29 cellular contexts compared by ENCODE assay signal in the genomic region with DNA sequence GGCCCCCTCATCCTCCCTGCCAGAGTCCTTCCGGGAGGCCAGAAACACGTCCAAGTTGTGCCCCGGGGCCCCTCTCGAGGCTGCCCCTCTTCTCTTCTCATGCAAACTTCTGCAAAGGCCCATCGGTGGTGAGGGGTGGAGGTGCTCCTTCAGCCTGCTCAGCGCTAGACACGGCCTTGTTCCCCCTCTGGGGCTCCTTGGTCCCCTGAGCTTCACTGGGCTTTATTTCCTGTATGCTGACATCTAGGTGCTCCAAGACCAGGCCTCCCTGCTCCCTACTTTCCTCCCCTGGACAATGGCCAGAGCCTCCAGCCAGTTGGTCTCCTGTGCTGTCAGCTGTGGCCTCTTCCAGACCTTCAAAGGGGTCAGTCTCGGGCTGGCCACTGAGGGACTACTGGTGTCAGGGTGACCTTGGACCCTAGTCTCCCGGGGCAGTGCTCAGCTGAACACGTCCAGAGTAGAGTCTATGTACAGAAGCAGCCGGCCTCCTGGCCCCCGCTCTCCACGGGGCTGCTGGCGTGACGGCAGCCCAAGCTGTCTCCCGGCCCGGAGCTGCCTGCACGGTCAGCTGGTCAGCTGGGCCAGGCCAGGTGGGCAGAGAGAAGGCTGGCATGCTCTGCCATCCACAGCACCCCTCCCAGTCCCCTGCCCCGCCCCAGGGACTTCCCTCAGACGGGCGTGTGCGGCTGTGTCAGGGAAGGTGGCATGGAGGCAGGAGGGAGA. TPM values are rescaled to one million over a fixed set of nuclear protein-coding genes. Genes with fewer than 3 reads are reported as not detected.
A peak's percentile ranks its signal among the peaks of the same experiment; 100 is the strongest.
DNase-seq lines count a peak whose midpoint lies in the region; ATAC-seq, FAIRE-seq and TF ChIP-seq lines count a peak whose summit lies in the region.
"Had no signal": no experiment of that assay in that cellular context is flagged by ENCODE, and none has a peak within 500 bp of the region (broad histone marks: within the 10 kb centered on the region; RNA-seq: fewer than 3 reads in every experiment).

No MANE protein-coding gene starts in this region.

- no peak for TF ChIP-seq EP300 in GM12878 (IDR thresholded peaks at IDR 0.05; ENCODE audit: borderline replicate concordance in 1 of 2, control insufficient read depth in 1 of 2, low read depth in 2 of 2, low read length in 2 of 2)

- H2BK5ac ChIP-seq in trophoblast cell (ENCODE audit: low read depth, low read length, poor library complexity): no peak overlapping the region

- WGBS in GM12878 (ENCODE audit: insufficient coverage, insufficient replicate concordance, low lambda C conversion rate, missing lambda C conversion rate): 14% methylated on average over 22 of the region's 22 CpGs
- 43% methylated on average over 22 of the region's 22 CpGs for WGBS in liver
- WGBS in small intestine, 3 donors: 30 to 55% (median 52%) methylated on average over 22 of the region's 22 CpGs
- no CpG with 5 or more reads among the region's 22 CpGs for WGBS in trophoblast cell (ENCODE audit: extremely low coverage, insufficient coverage, insufficient read length)

- no peaks in the 10 kb centered on the region for H3K9me3 Mint-ChIP-seq in CD4-positive, alpha-beta memory T cell
- H3K9me3 Mint-ChIP-seq: activated CD4-positive, alpha-beta T cell treated with anti-CD3 and anti-CD28 coated beads, Interleukin-2, amount 10 ng/mL, durations not matched to agents 24 days and 14 days; activated T-helper 17 cell treated with anti-CD3 and anti-CD28 coated beads, Interleukin-2, amount 50 U/mL, for 72 hours; naive B cell had no signal

- TF ChIP-seq CTCF in right atrium auricular region (IDR thresholded peaks at IDR 0.05) (no peak), GM12878 (IDR thresholded peaks at IDR 0.05 in 2 of 3, conservative IDR thresholded peaks at IDR 0.05 in 1 of 3; ENCODE audit: control insufficient read depth in 2 of 3, extremely low read depth in 1 of 3, insufficient read depth in 1 of 3, low read depth in 3 of 3, low read length in 3 of 3) (no peak), liver (IDR thresholded peaks at IDR 0.05; ENCODE audit: low read depth, low read length, missing input control) (no peak)

- peaks cover 0 to 7% of the 10 kb centered on the region in 2 donors for H3K27me3 Mint-ChIP-seq in CD4-positive, alpha-beta memory T cell
- H3K27me3 Mint-ChIP-seq: activated T-helper 17 cell treated with anti-CD3 and anti-CD28 coated beads, Interleukin-2, amount 50 U/mL, for 72 hours had no signal

- POLR2A ChIA-PET in GM12878 (lab: Charles Lee): interaction anchor here (0.6 kb wide), 1 partner anchor 442 kb away, joined by 3 read pairs; no protein-coding TSS in a partner anchor
- POLR2A ChIA-PET in CD4-positive, alpha-beta memory T cell (lab: Charles Lee; ENCODE audit: partially characterized antibody): no interaction called here

- peaks cover 0 to 2% (median 0%) of the 10 kb centered on the region in 4 donors for H3K4me1 Mint-ChIP-seq in CD4-positive, alpha-beta memory T cell
- H3K4me1 Mint-ChIP-seq: activated CD4-positive, alpha-beta T cell treated with anti-CD3 and anti-CD28 coated beads, Interleukin-2, amount 10 ng/mL, durations not matched to agents 24 days and 14 days; activated T-helper 17 cell treated with anti-CD3 and anti-CD28 coated beads, Interleukin-2, amount 50 U/mL, for 72 hours had no signal

- peaks cover 0 to 1% of the 10 kb centered on the region in 2 donors for H3K36me3 Mint-ChIP-seq in CD4-positive, alpha-beta memory T cell
- H3K36me3 Mint-ChIP-seq: activated naive CD8-positive, alpha-beta T cell; naive B cell had no signal

- no peak overlapping the region for H3K9ac ChIP-seq in GM12878 (ENCODE audit: control insufficient read depth, insufficient read depth, low read length)
- no peak overlapping the region for H3K9ac ChIP-seq in liver (ENCODE audit: low read depth in 1 of 2, low read length in 2 of 2)
- H3K9ac ChIP-seq in trophoblast cell (ENCODE audit: low read length): no peak overlapping the region

- no peak overlapping the region for H3K4ac ChIP-seq in trophoblast cell (ENCODE audit: low read depth, low read length)

- H3K4me1 ChIP-seq in right atrium auricular region (peaks cover 0 to 14% of the 10 kb centered on the region in 2 donors), GM12878 (ENCODE audit: control insufficient read depth, insufficient read depth, low read length) (no peaks in the 10 kb centered on the region), liver (ENCODE audit: control insufficient read depth in 4 of 4, insufficient read depth in 4 of 4, low read length in 3 of 4) (peaks cover 3 to 17% (median 8%) of the 10 kb centered on the region in 4 donors), small intestine (ENCODE audit: control insufficient read depth in 2 of 2, insufficient read depth in 1 of 2, low read depth in 1 of 2, low read length in 1 of 2) (no peaks in the 10 kb centered on the region), trophoblast cell (ENCODE audit: control insufficient read depth in 1 of 2, insufficient read depth in 2 of 2, low read length in 2 of 2) (no peaks in the 10 kb centered on the region)
- no peaks in the 10 kb centered on the region for H3K4me1 ChIP-seq in CD4-positive, alpha-beta memory T cell (ENCODE audit: insufficient read depth, low read length)
- H3K4me1 ChIP-seq: pancreas had no signal

- TF ChIP-seq RAD21 in GM12878 (IDR thresholded peaks at IDR 0.05; ENCODE audit: insufficient read depth, low read depth, low read length) (no peak), liver (IDR thresholded peaks at IDR 0.05) (no peak)

- H4K8ac ChIP-seq in trophoblast cell (ENCODE audit: low read depth, low read length): no peak overlapping the region

- no peak overlapping the region for H3K4me2 ChIP-seq in GM12878 (ENCODE audit: control insufficient read depth, insufficient read depth)
- H3K4me2 ChIP-seq in trophoblast cell (ENCODE audit: low read length): no peak overlapping the region

- intact Hi-C loops in Right ventricle myocardium superior (cut with DNase I) (no loop called here), GM12878 (cut with micrococcal nuclease; ENCODE audit: unreplicated experiment) (no loop called here)
- intact Hi-C loops in CD4-positive, alpha-beta memory T cell (cut with micrococcal nuclease): no loop called here

- TF ChIP-seq POLR2A in GM12878 (IDR thresholded peaks at IDR 0.05; ENCODE audit: low read depth, low read length): no peak

- H2AK5ac ChIP-seq in trophoblast cell (ENCODE audit: low read length): no peak overlapping the region

- no peak overlapping the region for H3K18ac ChIP-seq in trophoblast cell (ENCODE audit: low read length)

- H4K12ac ChIP-seq in trophoblast cell (ENCODE audit: low read depth, low read length): no peak overlapping the region

- no peak overlapping the region for H3K14ac ChIP-seq in trophoblast cell (ENCODE audit: low read length)

- H2BK12ac ChIP-seq in trophoblast cell (ENCODE audit: low read length): no peak overlapping the region

- no peak overlapping the region for H3K23ac ChIP-seq in trophoblast cell (ENCODE audit: low read length)

- in situ Hi-C loops in GM12878 (cut with MboI): no loop called here

- BruUV-seq in GM12878 (replicated peaks; lab: Mats Ljungman, UMichigan): no TSS peak

- no peak overlapping the region for H4K91ac ChIP-seq in trophoblast cell (ENCODE audit: low read depth, low read length)

- no peak overlapping the region for H3K4me3 Mint-ChIP-seq in CD4-positive, alpha-beta memory T cell
- H3K4me3 Mint-ChIP-seq: activated CD4-positive, alpha-beta T cell treated with anti-CD3 and anti-CD28 coated beads, Interleukin-2, amount 10 ng/mL, durations not matched to agents 24 days and 14 days; activated naive CD8-positive, alpha-beta T cell; activated T-helper 17 cell treated with anti-CD3 and anti-CD28 coated beads, Interleukin-2, amount 50 U/mL, for 72 hours had no signal

- H3K27ac Mint-ChIP-seq in CD4-positive, alpha-beta memory T cell: no peak overlapping the region
- H3K27ac Mint-ChIP-seq: activated CD4-positive, alpha-beta T cell treated with anti-CD3 and anti-CD28 coated beads, Interleukin-2, amount 10 ng/mL, durations not matched to agents 24 days and 14 days; activated naive CD8-positive, alpha-beta T cell; activated T-helper 17 cell treated with anti-CD3 and anti-CD28 coated beads, Interleukin-2, amount 50 U/mL, for 72 hours had no signal

- H2AFZ ChIP-seq in GM12878 (ENCODE audit: control insufficient read depth, low read depth, low read length): no peak overlapping the region
- H2AFZ ChIP-seq in trophoblast cell (ENCODE audit: insufficient read depth, low read length, poor library complexity): no peak overlapping the region

- H3K4me3 ChIP-seq in right atrium auricular region (no peak overlapping the region), GM12878 (no peak overlapping the region), liver (ENCODE audit: low read depth in 1 of 3, low read length in 3 of 3) (no peak overlapping the region), small intestine (ENCODE audit: low read depth in 1 of 2, low read length in 2 of 2) (no peak overlapping the region), trophoblast cell (ENCODE audit: low read depth, low read length) (no peak overlapping the region)
- H3K4me3 ChIP-seq in CD4-positive, alpha-beta memory T cell (ENCODE audit: low read length in 2 of 2): no peak overlapping the region
- H3K4me3 ChIP-seq: pancreas, thoracic aorta had no signal

- H3K27ac ChIP-seq in right atrium auricular region (no peak overlapping the region), GM12878 (ENCODE audit: control insufficient read depth, insufficient read depth) (no peak overlapping the region), liver (ENCODE audit: low read depth in 1 of 2, low read length in 2 of 2) (no peak overlapping the region), small intestine (ENCODE audit: low read depth in 1 of 2, low read length in 1 of 2) (no peak overlapping the region), trophoblast cell (ENCODE audit: low read depth, low read length) (no peak overlapping the region)
- H3K27ac ChIP-seq in CD4-positive, alpha-beta memory T cell (ENCODE audit: low read depth, low read length): no peak overlapping the region
- H3K27ac ChIP-seq: C4-2B, pancreas, thoracic aorta, VCaP had no signal

- H3K36me3 ChIP-seq in right atrium auricular region: peaks cover 5% of the 10 kb centered on the region
- no peaks in the 10 kb centered on the region; a peak in 1 of 4 replicates for H3K36me3 ChIP-seq in GM12878 (ENCODE audit: control insufficient read depth in 2 of 2, insufficient read depth in 2 of 2, low read length in 1 of 2)
- peaks cover 0 to 3% (median 1%) of the 10 kb centered on the region in 4 donors for H3K36me3 ChIP-seq in liver (ENCODE audit: control insufficient read depth in 4 of 4, insufficient read depth in 3 of 4, low read depth in 1 of 4, low read length in 3 of 4)
- peaks cover 0 to 3% of the 10 kb centered on the region in 2 donors for H3K36me3 ChIP-seq in small intestine (ENCODE audit: control insufficient read depth in 2 of 2, insufficient read depth in 2 of 2, low read length in 2 of 2)
- peaks cover 8 to 9% of the 10 kb centered on the region in 2 experiments for H3K36me3 ChIP-seq in trophoblast cell (ENCODE audit: control insufficient read depth in 1 of 2, insufficient read depth in 2 of 2, low read length in 2 of 2)
- no peaks in the 10 kb centered on the region for H3K36me3 ChIP-seq in CD4-positive, alpha-beta memory T cell (ENCODE audit: insufficient read depth, low read length)
- H3K36me3 ChIP-seq: pancreas, thoracic aorta had no signal

- no peaks in the 10 kb centered on the region for H3K79me2 ChIP-seq in GM12878 (ENCODE audit: control insufficient read depth, insufficient read depth, low read length)
- no peaks in the 10 kb centered on the region for H3K79me2 ChIP-seq in trophoblast cell (ENCODE audit: control insufficient read depth, insufficient read depth, low read length, poor library complexity)

- FAIRE-seq in GM12878 (lab: Jason Lieb, UNC): no peak
- no peak for FAIRE-seq in small intestine (lab: Jason Lieb, UNC)
- FAIRE-seq: astrocyte, pancreas had no signal

- CTCF ChIA-PET in GM12878 (lab: Yijun Ruan, JAX): no interaction called here
- CTCF ChIA-PET in CD4-positive, alpha-beta memory T cell (lab: Charles Lee; ENCODE audit: partially characterized antibody): no interaction called here

- peak; percentile 28 for ATAC-seq in Right ventricle myocardium superior (ENCODE audit: poor library complexity)
- peak; percentile 9; the same call in 1 of the 3 replicates for ATAC-seq in GM12878
- ATAC-seq: activated T-helper 17 cell treated with anti-CD3 and anti-CD28 coated beads, Interleukin-2, amount 50 U/mL, for 72 hours; pancreas; sciatic nerve; stimulated activated naive CD8-positive, alpha-beta T cell treated with anti-CD3 and anti-CD28 coated beads, Interleukin-15, Interleukin-2, amounts not matched to agents 100 U/mL and 50 U/mL, for 24 hours had no signal

- RAD21 ChIA-PET in GM12878 (lab: Charles Lee; ENCODE audit: unreplicated experiment): no interaction called here

- no peaks in the 10 kb centered on the region for H4K20me1 ChIP-seq in GM12878 (ENCODE audit: control insufficient read depth, insufficient read depth)

- DNase-seq in Right ventricle myocardium superior: peak; percentile 57
- DNase-seq in right atrium auricular region (ENCODE audit: low spot score): no peak
- no peak for DNase-seq in GM12878 (ENCODE audit: low read depth, low spot score)
- DNase-seq in small intestine: peak; percentile 21
- no peak for DNase-seq in trophoblast cell
- DNase-seq in CD4-positive, alpha-beta memory T cell: no peak
- no peak for DNase-seq in ecto neural progenitor cell (ENCODE audit: low spot score)
- DNase-seq: activated CD4-positive, alpha-beta T cell treated with anti-CD3 and anti-CD28 coated beads, Interleukin-2, amount 10 ng/mL, durations not matched to agents 24 days and 14 days; central memory CD4-positive, alpha-beta T cell; EL; glutamatergic neuron; mesenchymal stem cell; MV-4-11; naive B cell; NCI-H187 treated with DMSO at 0.1 percent for 48 hours; NCI-H526; pancreas; stimulated activated naive CD8-positive, alpha-beta T cell treated with anti-CD3 and anti-CD28 coated beads, Interleukin-15, Interleukin-2, amounts not matched to agents 100 U/mL and 50 U/mL, for 24 hours had no signal

- H3K9me3 ChIP-seq in right atrium auricular region (no peaks in the 10 kb centered on the region), GM12878 (replicated peaks; ENCODE audit: control insufficient read depth, insufficient read depth, low read length) (no peaks in the 10 kb centered on the region), liver (ENCODE audit: control insufficient read depth in 4 of 4, low read length in 3 of 4) (no peaks in the 10 kb centered on the region), small intestine (ENCODE audit: control insufficient read depth, low read depth) (no peaks in the 10 kb centered on the region), trophoblast cell (ENCODE audit: insufficient read depth, low read depth, low read length) (peaks cover 5% of the 10 kb centered on the region)
- no peaks in the 10 kb centered on the region for H3K9me3 ChIP-seq in CD4-positive, alpha-beta memory T cell (ENCODE audit: control insufficient read depth in 1 of 2, low read length in 2 of 2)
- H3K9me3 ChIP-seq: pancreas, thoracic aorta had no signal

- H3K27me3 ChIP-seq in right atrium auricular region: peaks cover 9 to 16% of the 10 kb centered on the region in 2 donors
- H3K27me3 ChIP-seq in GM12878 (replicated peaks in 1 of 2; ENCODE audit: control insufficient read depth in 2 of 2, insufficient read depth in 2 of 2, low read length in 1 of 2): peaks cover 4 to 9% of the 10 kb centered on the region in 2 experiments; a peak in 3 of 4 replicates
- H3K27me3 ChIP-seq in liver (ENCODE audit: control insufficient read depth in 4 of 4, insufficient read depth in 4 of 4, low read length in 3 of 4): peaks cover 0 to 5% (median under 1%) of the 10 kb centered on the region in 4 donors
- H3K27me3 ChIP-seq in small intestine (ENCODE audit: control insufficient read depth in 2 of 2, insufficient read depth in 2 of 2, low read length in 2 of 2): peaks cover 13 to 15% of the 10 kb centered on the region in 2 donors
- H3K27me3 ChIP-seq in trophoblast cell (ENCODE audit: insufficient read depth, low read length): peaks cover 36% of the 10 kb centered on the region
- peaks cover 3% of the 10 kb centered on the region for H3K27me3 ChIP-seq in CD4-positive, alpha-beta memory T cell (ENCODE audit: insufficient read depth, low read length)
- H3K27me3 ChIP-seq: pancreas had no signal

- H3K79me1 ChIP-seq in trophoblast cell (ENCODE audit: low read length): no peaks in the 10 kb centered on the region

- SMC1A ChIA-PET in GM12878 (lab: Charles Lee; ENCODE audit: uncharacterized antibody, unreplicated experiment): no interaction called here

- H2BK120ac ChIP-seq in trophoblast cell (ENCODE audit: insufficient read depth, low read length, poor library complexity): no peak overlapping the region

RNA-seq across cellular contexts. Expression of a gene that starts 1.7 kb away (rescaled TPM):
- not detected for total RNA-seq in Right ventricle myocardium superior
- total RNA-seq in right atrium auricular region: not detected
- not detected in 2 replicates for total RNA-seq in GM12878 (2013; cell fraction: nucleolus; rRNA removed)
- total RNA-seq in GM12878 (2014; rRNA removed): not detected in 2 replicates
- total RNA-seq in GM12878 (2014; rRNA removed; fragmentation: Illumina TruSeq; extraction: Trizol): not detected in 2 replicates
- total RNA-seq in GM12878 (2021): not detected in 2 replicates
- polyA plus RNA-seq in GM12878 (2011; ENCODE audit: low read depth): not detected
- polyA plus RNA-seq in GM12878 (2011; rRNA removed): not detected in 2 replicates
- polyA plus RNA-seq in GM12878 (2011; cell fraction: cytosol; rRNA removed): not detected in 2 replicates
- not detected in 2 replicates for polyA plus RNA-seq in GM12878 (2011; cell fraction: nucleus; rRNA removed)
- polyA plus RNA-seq in GM12878 (2012): not detected in 2 replicates
- not detected in 2 replicates for polyA plus RNA-seq in GM12878 (2014; fragmentation: Illumina TruSeq; extraction: Trizol)
- polyA plus RNA-seq in GM12878 (2014; fragmentation: Nextera tagmentation; extraction: Ambion mirVana): not detected
- polyA plus RNA-seq in GM12878 (2014; rRNA removed): not detected in 2 replicates
- not detected for polyA plus RNA-seq in GM12878 (2016; fragmentation: Nextera tagmentation; extraction: Ambion mirVana)
- polyA minus RNA-seq in GM12878 (2011; rRNA and poly(A)+ RNA removed): not detected in 2 replicates
- not detected in 2 replicates for polyA minus RNA-seq in GM12878 (2011; cell fraction: cytosol; rRNA and poly(A)+ RNA removed)
- polyA minus RNA-seq in GM12878 (2011; cell fraction: nucleus; rRNA and poly(A)+ RNA removed): not detected in 2 replicates
- total RNA-seq in liver: not detected
- polyA plus RNA-seq in liver: not detected
- polyA plus RNA-seq in small intestine: not detected
- 0.04 TPM in 2 replicates for polyA plus RNA-seq in trophoblast cell (2013)
- not detected for total RNA-seq in CD4-positive, alpha-beta memory T cell
- not detected for polyA plus RNA-seq in CD4-positive, alpha-beta memory T cell
- total RNA-seq: activated CD4-positive, alpha-beta T cell treated with anti-CD3 and anti-CD28 coated beads, Interleukin-2, amount 10 ng/mL, durations not matched to agents 24 days and 14 days; activated T-helper 17 cell treated with anti-CD3 and anti-CD28 coated beads, Interleukin-2, amount 50 U/mL, for 72 hours; HT-29; kidney epithelial cell; sciatic nerve; T-helper 2 cell treated with Interferon-gamma antibody and Interleukin-4, amounts not matched to agents 100 ng/mL and 5 ng/mL, for 36 hours had no signal

RNA-seq across cellular contexts. Expression of a gene that starts 8.3 kb away (rescaled TPM):
- total RNA-seq in Right ventricle myocardium superior (0.38 TPM), right atrium auricular region (under 1 TPM; 0.43 to 0.74 TPM), GM12878 (2014; rRNA removed) (1.1 and 1.5 TPM in 2 replicates), GM12878 (2014; rRNA removed; fragmentation: Illumina TruSeq; extraction: Trizol) (0.13 and 0.18 TPM in 2 replicates), GM12878 (2021) (0.67 and 0.72 TPM in 2 replicates), liver (1 to 10 TPM in 1 of 2 donors, under 1 TPM in 1; 0.25 to 7.0 TPM)
- 8.6 and 10.5 TPM in 2 replicates for total RNA-seq in GM12878 (2013; cell fraction: nucleolus; rRNA removed)
- polyA plus RNA-seq in GM12878 (2011; ENCODE audit: low read depth): 0.54 TPM
- polyA plus RNA-seq in GM12878 (2011; rRNA removed) (0.35 and 0.57 TPM in 2 replicates), GM12878 (2014; fragmentation: Illumina TruSeq; extraction: Trizol) (0.07 TPM in 1 of 2 replicates, not detected in the other), GM12878 (2014; fragmentation: Nextera tagmentation; extraction: Ambion mirVana) (not detected), GM12878 (2014; rRNA removed) (0.97 and 1.1 TPM in 2 replicates), GM12878 (2016; fragmentation: Nextera tagmentation; extraction: Ambion mirVana) (under 1 TPM in 1 of 2 experiments, not detected in 1; 0.52 TPM), liver (under 1 TPM in 1 of 2 donors, not detected in 1; 0.17 TPM), small intestine (under 1 TPM in 2 of 3 donors, not detected in 1; 0.45 to 0.79 TPM)
- polyA plus RNA-seq in GM12878 (2011; cell fraction: cytosol; rRNA removed): 0.79 and 0.85 TPM in 2 replicates
- 4.8 and 5.7 TPM in 2 replicates for polyA plus RNA-seq in GM12878 (2011; cell fraction: nucleus; rRNA removed)
- polyA plus RNA-seq in GM12878 (2012): 1.6 TPM in 2 replicates
- 0.29 and 0.52 TPM in 2 replicates for polyA minus RNA-seq in GM12878 (2011; rRNA and poly(A)+ RNA removed)
- polyA minus RNA-seq in GM12878 (2011; cell fraction: cytosol; rRNA and poly(A)+ RNA removed): 0.53 TPM in 1 of 2 replicates, not detected in the other
- 2.0 and 3.3 TPM in 2 replicates for polyA minus RNA-seq in GM12878 (2011; cell fraction: nucleus; rRNA and poly(A)+ RNA removed)
- polyA plus RNA-seq in trophoblast cell (2013): 0.25 and 0.28 TPM in 2 replicates
- total RNA-seq in CD4-positive, alpha-beta memory T cell: 1 to 10 TPM; 2.4 to 3.2 TPM
- polyA plus RNA-seq in CD4-positive, alpha-beta memory T cell: 1 to 10 TPM; 2.1 to 2.7 TPM

RNA-seq across cellular contexts. Expression of a gene that starts 11.3 kb away (rescaled TPM):
- total RNA-seq in Right ventricle myocardium superior (18.0 TPM), right atrium auricular region (10 to 100 TPM; 20.8 to 21.0 TPM), GM12878 (2014; rRNA removed) (15.5 and 17.5 TPM in 2 replicates), GM12878 (2014; rRNA removed; fragmentation: Illumina TruSeq; extraction: Trizol) (4.5 and 5.5 TPM in 2 replicates), GM12878 (2021) (24.0 and 31.3 TPM in 2 replicates), liver (100 to 1,000 TPM in 1 of 2 donors, 10 to 100 TPM in 1; 16.8 to 144 TPM)
- 39.2 and 47.0 TPM in 2 replicates for total RNA-seq in GM12878 (2013; cell fraction: nucleolus; rRNA removed)
- polyA plus RNA-seq in GM12878 (2011; ENCODE audit: low read depth): 3.2 TPM
- polyA plus RNA-seq in GM12878 (2011; rRNA removed) (2.0 and 5.7 TPM in 2 replicates), GM12878 (2014; fragmentation: Illumina TruSeq; extraction: Trizol) (1.9 and 4.4 TPM in 2 replicates), GM12878 (2014; fragmentation: Nextera tagmentation; extraction: Ambion mirVana) (1 to 10 TPM in 1 of 2 experiments, not detected in 1; 1.8 TPM), GM12878 (2014; rRNA removed) (26.6 and 28.5 TPM in 2 replicates), GM12878 (2016; fragmentation: Nextera tagmentation; extraction: Ambion mirVana) (10 to 100 TPM; 25.6 to 30.7 TPM), liver (10 to 100 TPM; 18.9 to 22.4 TPM), small intestine (10 to 100 TPM; 26.8 to 43.5 (median 29.2) TPM)
- 7.9 and 14.6 TPM in 2 replicates for polyA plus RNA-seq in GM12878 (2011; cell fraction: cytosol; rRNA removed)
- polyA plus RNA-seq in GM12878 (2011; cell fraction: nucleus; rRNA removed): 62.1 and 85.8 TPM in 2 replicates
- 12.2 and 13.2 TPM in 2 replicates for polyA plus RNA-seq in GM12878 (2012)
- 7.8 and 15.8 TPM in 2 replicates for polyA minus RNA-seq in GM12878 (2011; rRNA and poly(A)+ RNA removed)
- 6.1 and 7.1 TPM in 2 replicates for polyA minus RNA-seq in GM12878 (2011; cell fraction: cytosol; rRNA and poly(A)+ RNA removed)
- 16.1 and 27.3 TPM in 2 replicates for polyA minus RNA-seq in GM12878 (2011; cell fraction: nucleus; rRNA and poly(A)+ RNA removed)
- 26.7 and 27.0 TPM in 2 replicates for polyA plus RNA-seq in trophoblast cell (2013)
- total RNA-seq in CD4-positive, alpha-beta memory T cell: 10 to 100 TPM; 61.4 to 63.3 TPM
- polyA plus RNA-seq in CD4-positive, alpha-beta memory T cell: 10 to 100 TPM in 1 of 2 donors, 1 to 10 TPM in 1; 7.2 to 12.5 TPM

RNA-seq across cellular contexts. Expression of a gene that starts 30.9 kb away (rescaled TPM):
- total RNA-seq in Right ventricle myocardium superior (17.7 TPM), right atrium auricular region (10 to 100 TPM; 18.5 to 28.1 TPM), GM12878 (2014; rRNA removed) (30.3 and 35.8 TPM in 2 replicates), GM12878 (2014; rRNA removed; fragmentation: Illumina TruSeq; extraction: Trizol) (6.9 and 8.0 TPM in 2 replicates), GM12878 (2021) (66.7 and 78.5 TPM in 2 replicates), liver (10 to 100 TPM; 26.2 to 37.2 TPM)
- total RNA-seq in GM12878 (2013; cell fraction: nucleolus; rRNA removed): 70.5 and 96.8 TPM in 2 replicates
- polyA plus RNA-seq in GM12878 (2011; ENCODE audit: low read depth): 4.9 TPM
- polyA plus RNA-seq in GM12878 (2011; rRNA removed) (4.4 and 12.8 TPM in 2 replicates), GM12878 (2014; fragmentation: Illumina TruSeq; extraction: Trizol) (0.62 and 3.8 TPM in 2 replicates), GM12878 (2014; fragmentation: Nextera tagmentation; extraction: Ambion mirVana) (1 to 10 TPM in 1 of 2 experiments, under 1 TPM in 1; 0.40 to 1.1 TPM), GM12878 (2014; rRNA removed) (40.2 and 48.8 TPM in 2 replicates), GM12878 (2016; fragmentation: Nextera tagmentation; extraction: Ambion mirVana) (1 to 10 TPM; 7.7 to 8.6 TPM), liver (10 to 100 TPM in 1 of 2 donors, 1 to 10 TPM in 1; 5.9 to 17.0 TPM), small intestine (100 to 1,000 TPM in 1 of 3 donors, 10 to 100 TPM in 2; 64.5 to 105 (median 75.9) TPM)
- 15.5 and 29.7 TPM in 2 replicates for polyA plus RNA-seq in GM12878 (2011; cell fraction: cytosol; rRNA removed)
- polyA plus RNA-seq in GM12878 (2011; cell fraction: nucleus; rRNA removed): 103 and 157 TPM in 2 replicates
- 25.2 and 27.2 TPM in 2 replicates for polyA plus RNA-seq in GM12878 (2012)
- polyA minus RNA-seq in GM12878 (2011; rRNA and poly(A)+ RNA removed): 10.8 and 27.2 TPM in 2 replicates
- 25.5 and 28.9 TPM in 2 replicates for polyA minus RNA-seq in GM12878 (2011; cell fraction: cytosol; rRNA and poly(A)+ RNA removed)
- 14.6 and 33.4 TPM in 2 replicates for polyA minus RNA-seq in GM12878 (2011; cell fraction: nucleus; rRNA and poly(A)+ RNA removed)
- polyA plus RNA-seq in trophoblast cell (2013): 22.8 and 23.9 TPM in 2 replicates
- 10 to 100 TPM; 74.0 to 77.4 TPM for total RNA-seq in CD4-positive, alpha-beta memory T cell
- polyA plus RNA-seq in CD4-positive, alpha-beta memory T cell: 10 to 100 TPM in 1 of 2 donors, 1 to 10 TPM in 1; 5.3 to 14.1 TPM

RNA-seq across cellular contexts. Expression of a gene that starts 31.4 kb away (rescaled TPM):
- total RNA-seq in Right ventricle myocardium superior (11.0 TPM), right atrium auricular region (10 to 100 TPM; 11.1 to 13.5 TPM), GM12878 (2014; rRNA removed) (10.2 and 10.6 TPM in 2 replicates), GM12878 (2014; rRNA removed; fragmentation: Illumina TruSeq; extraction: Trizol) (1.8 and 3.3 TPM in 2 replicates), GM12878 (2021) (10.0 and 11.8 TPM in 2 replicates), liver (10 to 100 TPM in 1 of 2 donors, 1 to 10 TPM in 1; 7.7 to 11.0 TPM)
- total RNA-seq in GM12878 (2013; cell fraction: nucleolus; rRNA removed): 9.6 and 12.5 TPM in 2 replicates
- polyA plus RNA-seq in GM12878 (2011; ENCODE audit: low read depth): 2.0 TPM
- polyA plus RNA-seq in GM12878 (2011; rRNA removed) (2.1 and 3.9 TPM in 2 replicates), GM12878 (2014; fragmentation: Illumina TruSeq; extraction: Trizol) (2.0 TPM in 1 of 2 replicates, not detected in the other), GM12878 (2014; fragmentation: Nextera tagmentation; extraction: Ambion mirVana) (under 1 TPM; 0.06 to 0.35 TPM), GM12878 (2014; rRNA removed) (12.8 and 14.3 TPM in 2 replicates), GM12878 (2016; fragmentation: Nextera tagmentation; extraction: Ambion mirVana) (1 to 10 TPM; 5.2 to 6.9 TPM), liver (10 to 100 TPM in 1 of 2 donors, 1 to 10 TPM in 1; 6.1 to 10.7 TPM), small intestine (10 to 100 TPM; 28.9 to 49.0 (median 39.7) TPM)
- 7.3 and 10.2 TPM in 2 replicates for polyA plus RNA-seq in GM12878 (2011; cell fraction: cytosol; rRNA removed)
- polyA plus RNA-seq in GM12878 (2011; cell fraction: nucleus; rRNA removed): 12.8 and 17.3 TPM in 2 replicates
- 6.6 and 7.5 TPM in 2 replicates for polyA plus RNA-seq in GM12878 (2012)
- 2.6 and 6.1 TPM in 2 replicates for polyA minus RNA-seq in GM12878 (2011; rRNA and poly(A)+ RNA removed)
- 5.7 and 7.1 TPM in 2 replicates for polyA minus RNA-seq in GM12878 (2011; cell fraction: cytosol; rRNA and poly(A)+ RNA removed)
- 2.7 TPM in 2 replicates for polyA minus RNA-seq in GM12878 (2011; cell fraction: nucleus; rRNA and poly(A)+ RNA removed)
- 26.3 and 27.6 TPM in 2 replicates for polyA plus RNA-seq in trophoblast cell (2013)
- 10 to 100 TPM; 22.0 to 25.6 TPM for total RNA-seq in CD4-positive, alpha-beta memory T cell
- polyA plus RNA-seq in CD4-positive, alpha-beta memory T cell: 10 to 100 TPM in 1 of 2 donors, 1 to 10 TPM in 1; 6.8 to 17.7 TPM

Comparison
In these comparisons a context has a peak if more than half of its experiments do, and no peak if none do; other contexts are left out.
1. DNase-seq: peak in Right ventricle myocardium superior (single experiment) and small intestine (single experiment); none in right atrium auricular region (single experiment), GM12878 (single experiment), trophoblast cell (0 of 2), CD4-positive, alpha-beta memory T cell (0 of 5) and ecto neural progenitor cell (single experiment).